Comparison of ENCODE assay signal across 11 cellular contexts in the genomic region with DNA sequence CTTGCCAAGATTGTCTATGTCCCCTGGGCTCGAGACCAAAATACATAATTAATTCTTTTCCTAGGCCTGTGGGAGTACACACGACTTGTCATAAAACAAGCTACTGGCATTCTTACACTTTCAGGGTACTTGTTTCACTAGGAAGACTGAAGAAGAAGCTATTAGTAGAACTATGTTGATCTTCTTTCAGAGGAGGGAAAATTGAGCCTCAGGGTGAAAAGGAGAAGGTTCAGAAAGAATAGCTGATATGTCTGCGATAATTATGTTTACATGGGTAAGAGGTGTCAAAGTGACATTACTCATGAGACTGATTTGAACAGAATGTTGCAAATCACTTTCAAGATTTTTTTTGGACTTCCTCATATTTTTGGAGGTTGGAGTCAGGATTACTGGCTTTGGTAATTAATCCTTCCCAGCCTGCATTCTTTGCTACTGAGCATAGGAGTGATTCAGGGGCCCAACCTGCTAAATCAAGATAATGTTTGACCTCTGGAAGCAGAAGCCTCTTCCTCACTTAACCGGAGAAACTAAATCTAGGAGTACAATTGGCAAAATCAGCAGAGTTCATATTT.
DNase-seq lines count a peak whose midpoint lies in the region; ATAC-seq and TF ChIP-seq lines count a peak whose summit lies in the region.
"Had no signal": no experiment of that assay in that cellular context is flagged by ENCODE, and none has a peak within 500 bp of the region (broad histone marks: within the 10 kb centered on the region; RNA-seq: fewer than 3 reads in every experiment).

No MANE protein-coding gene starts in this region.

- no peak for TF ChIP-seq POLR2A in esophagus squamous epithelium (IDR thresholded peaks at IDR 0.05)

- no peaks in the 10 kb centered on the region for H3K36me3 ChIP-seq in Caco-2 (ENCODE audit: control insufficient read depth, insufficient read depth, low read length)
- H3K36me3 ChIP-seq in PC-9 (ENCODE audit: low read depth) = no peaks in the 10 kb centered on the region
- no peaks in the 10 kb centered on the region for H3K36me3 ChIP-seq in esophagus squamous epithelium
- H3K36me3 ChIP-seq: right lobe of liver had no signal

- intact Hi-C loops in Caco-2 (cut with micrococcal nuclease; ENCODE audit: unreplicated experiment) = no loop called here
- intact Hi-C loops in PC-9 (cut with micrococcal nuclease; ENCODE audit: unreplicated experiment) = loop anchor here (1.0 to 5.0 kb wide), 7 partner anchors 58 to 533 kb away; a partner anchor contains a TSS
- intact Hi-C loops in esophagus squamous epithelium (cut with DNase I) = no loop called here

- POLR2A ChIA-PET in Caco-2 (lab: Charles Lee) = interaction anchor here (0.6 kb wide), 1 partner anchor 1026 kb away, joined by 3 read pairs; no protein-coding TSS in a partner anchor
- POLR2A ChIA-PET in PC-9 (lab: Charles Lee; ENCODE audit: unreplicated experiment) = interaction anchor here (0.6 kb wide), 2 partner anchors 472 to 1076 kb away, joined by 3 read pairs; a partner anchor contains a TSS

- no peaks in the 10 kb centered on the region for H3K36me3 Mint-ChIP-seq in Caco-2 (ENCODE audit: insufficient read depth, unreplicated experiment)
- no peaks in the 10 kb centered on the region for H3K36me3 Mint-ChIP-seq in osteocyte (ENCODE audit: unreplicated experiment)
- H3K36me3 Mint-ChIP-seq in stimulated activated effector memory CD8-positive, alpha-beta T cell treated with anti-CD3 and anti-CD28 coated beads, Interleukin-12 subunit alpha, Interleukin-12 subunit beta, amount 100 ng/mL, for 72 hours = no peaks in the 10 kb centered on the region

- H2AFZ ChIP-seq in PC-9 = no peak overlapping the region

- no peaks in the 10 kb centered on the region for H3K79me2 ChIP-seq in PC-9 (ENCODE audit: low read depth)

- no peak for ATAC-seq in stimulated activated effector memory CD8-positive, alpha-beta T cell treated with anti-CD3 and anti-CD28 coated beads, Interleukin-12 subunit alpha, Interleukin-12 subunit beta, amount 100 ng/mL, for 72 hours

- peaks cover 25% of the 10 kb centered on the region for H3F3A ChIP-seq in PC-9 (ENCODE audit: insufficient read depth, low read depth)

- H4K20me1 ChIP-seq in PC-9 (ENCODE audit: insufficient read depth) = no peaks in the 10 kb centered on the region

- H3K9me2 ChIP-seq in PC-9 (ENCODE audit: insufficient read depth) = no peaks in the 10 kb centered on the region

- H3K27me3 ChIP-seq in Caco-2 (replicated peaks; ENCODE audit: control insufficient read depth, insufficient read depth, low read length) (no peaks in the 10 kb centered on the region), PC-9 (ENCODE audit: insufficient read depth, low read depth) (no peaks in the 10 kb centered on the region), esophagus squamous epithelium (no peaks in the 10 kb centered on the region)
- H3K27me3 ChIP-seq: right lobe of liver had no signal

- no peak overlapping the region for H3K4me3 ChIP-seq in Caco-2 (ENCODE audit: low read depth, low read length)
- H3K4me3 ChIP-seq in PC-9 = peak overlapping the region; percentile 15; the same call in 1 of the 2 replicates
- no peak overlapping the region for H3K4me3 ChIP-seq in esophagus squamous epithelium
- H3K4me3 ChIP-seq: right lobe of liver had no signal

- peaks cover 61% of the 10 kb centered on the region for H3K4me1 ChIP-seq in Caco-2
- H3K4me1 ChIP-seq in PC-9 (replicated peaks; ENCODE audit: insufficient read depth) = peaks cover 86% of the 10 kb centered on the region
- H3K4me1 ChIP-seq in esophagus squamous epithelium = peaks cover 0 to 21% (median 15%) of the 10 kb centered on the region in 3 donors

- DNase-seq in Caco-2 = peak; percentile 22 to 44
- peak; percentile 55 to 99 for DNase-seq in PC-9
- DNase-seq in esophagus squamous epithelium (lab: John Stamatoyannopoulos, UW) = no peak
- DNase-seq in osteocyte (ENCODE audit: extremely low spot score, unreplicated experiment) = no peak
- no peak for DNase-seq in NCI-H1417 treated with DMSO at 0.1 percent for 48 hours (lab: John Stamatoyannopoulos, UW)
- no peak for DNase-seq in stimulated activated effector memory CD8-positive, alpha-beta T cell treated with anti-CD3 and anti-CD28 coated beads, Interleukin-12 subunit alpha, Interleukin-12 subunit beta, amount 100 ng/mL, for 72 hours (ENCODE audit: low spot score in 2 of 2)
- no peak for DNase-seq in HUDEP-2 (lab: John Stamatoyannopoulos, UW; ENCODE audit: unreplicated experiment in 76 of 76)
- no peak for DNase-seq in epidermal melanocyte (ENCODE audit: insufficient read length, low spot score)
- DNase-seq: activated CD4-positive, alpha-beta T cell treated with anti-CD3 and anti-CD28 coated beads, Interleukin-2, amount 50 U/mL, for 1 hour; islet precursor cell; right lobe of liver had no signal

- H3K4me2 ChIP-seq in PC-9 = peak overlapping the region; percentile 63

- CTCF ChIA-PET in Caco-2 (lab: Charles Lee) = no interaction called here
- CTCF ChIA-PET in PC-9 (lab: Charles Lee) = no interaction called here

- H3K27ac Mint-ChIP-seq in Caco-2 (ENCODE audit: unreplicated experiment) (peak overlapping the region; percentile 22), osteocyte (ENCODE audit: unreplicated experiment) (peak overlapping the region; percentile 9)
- no peak overlapping the region for H3K27ac Mint-ChIP-seq in stimulated activated effector memory CD8-positive, alpha-beta T cell treated with anti-CD3 and anti-CD28 coated beads, Interleukin-12 subunit alpha, Interleukin-12 subunit beta, amount 100 ng/mL, for 72 hours

- BruUV-seq in Caco-2 (replicated peaks; lab: Mats Ljungman, UMichigan) (no TSS peak), PC-9 (replicated peaks; lab: Mats Ljungman, UMichigan) (no TSS peak)

- H3K9me3 ChIP-seq in Caco-2 = no peaks in the 10 kb centered on the region
- no peaks in the 10 kb centered on the region for H3K9me3 ChIP-seq in PC-9 (ENCODE audit: insufficient read depth, low read depth)
- no peaks in the 10 kb centered on the region for H3K9me3 ChIP-seq in esophagus squamous epithelium
- H3K9me3 ChIP-seq: right lobe of liver had no signal

- peak overlapping the region; percentile 34 for H3K4me3 Mint-ChIP-seq in Caco-2 (ENCODE audit: unreplicated experiment)
- H3K4me3 Mint-ChIP-seq in osteocyte (ENCODE audit: unreplicated experiment) = no peak overlapping the region
- no peak overlapping the region for H3K4me3 Mint-ChIP-seq in stimulated activated effector memory CD8-positive, alpha-beta T cell treated with anti-CD3 and anti-CD28 coated beads, Interleukin-12 subunit alpha, Interleukin-12 subunit beta, amount 100 ng/mL, for 72 hours

- peaks cover 48% of the 10 kb centered on the region for H3K4me1 Mint-ChIP-seq in Caco-2 (ENCODE audit: low read depth, unreplicated experiment)
- peaks cover 25% of the 10 kb centered on the region for H3K4me1 Mint-ChIP-seq in osteocyte (ENCODE audit: unreplicated experiment)
- no peaks in the 10 kb centered on the region for H3K4me1 Mint-ChIP-seq in stimulated activated effector memory CD8-positive, alpha-beta T cell treated with anti-CD3 and anti-CD28 coated beads, Interleukin-12 subunit alpha, Interleukin-12 subunit beta, amount 100 ng/mL, for 72 hours

- H3K27me3 Mint-ChIP-seq in Caco-2 (ENCODE audit: insufficient read depth, unreplicated experiment) (no peaks in the 10 kb centered on the region), osteocyte (ENCODE audit: unreplicated experiment) (no peaks in the 10 kb centered on the region)

- H3K27ac ChIP-seq in PC-9 (peak overlapping the region; percentile 82), esophagus squamous epithelium (peak overlapping the region in 3 of 4 donors; percentile 22 to 45 (median 43))
- H3K27ac ChIP-seq: right lobe of liver had no signal

- H3K9me3 Mint-ChIP-seq in Caco-2 (ENCODE audit: unreplicated experiment) (no peaks in the 10 kb centered on the region), osteocyte (ENCODE audit: unreplicated experiment) (no peaks in the 10 kb centered on the region)
- no peaks in the 10 kb centered on the region for H3K9me3 Mint-ChIP-seq in stimulated activated effector memory CD8-positive, alpha-beta T cell treated with anti-CD3 and anti-CD28 coated beads, Interleukin-12 subunit alpha, Interleukin-12 subunit beta, amount 100 ng/mL, for 72 hours

- no peak for TF ChIP-seq CTCF in Caco-2 (IDR thresholded peaks at IDR 0.05; ENCODE audit: insufficient read depth in 1 of 2, low read depth in 1 of 2, low read length in 1 of 2, severe bottlenecking in 1 of 2, unreplicated experiment in 1 of 2)
- TF ChIP-seq CTCF in PC-9 (conservative IDR thresholded peaks at IDR 0.05) = no peak
- no peak for TF ChIP-seq CTCF in esophagus squamous epithelium (IDR thresholded peaks at IDR 0.05)
- no peak for TF ChIP-seq CTCF in osteocyte (IDR thresholded peaks at IDR 0.05)

- WGBS in esophagus squamous epithelium, 2 donors = 29 to 30% methylated on average over 4 of the region's 4 CpGs

Comparison
In these comparisons a context has a peak if more than half of its experiments do, and no peak if none do; other contexts are left out.
1. DNase-seq: peak in Caco-2 (2 of 2) and PC-9 (2 of 2); none in esophagus squamous epithelium (single experiment), osteocyte (single experiment), NCI-H1417 treated with DMSO at 0.1 percent for 48 hours (single experiment), stimulated activated effector memory CD8-positive, alpha-beta T cell treated with anti-CD3 and anti-CD28 coated beads, Interleukin-12 subunit alpha, Interleukin-12 subunit beta, amount 100 ng/mL, for 72 hours (0 of 2), HUDEP-2 (0 of 76) and epidermal melanocyte (single experiment).